Comparison of ENCODE assay signal across 9 cellular contexts in the genomic region with DNA sequence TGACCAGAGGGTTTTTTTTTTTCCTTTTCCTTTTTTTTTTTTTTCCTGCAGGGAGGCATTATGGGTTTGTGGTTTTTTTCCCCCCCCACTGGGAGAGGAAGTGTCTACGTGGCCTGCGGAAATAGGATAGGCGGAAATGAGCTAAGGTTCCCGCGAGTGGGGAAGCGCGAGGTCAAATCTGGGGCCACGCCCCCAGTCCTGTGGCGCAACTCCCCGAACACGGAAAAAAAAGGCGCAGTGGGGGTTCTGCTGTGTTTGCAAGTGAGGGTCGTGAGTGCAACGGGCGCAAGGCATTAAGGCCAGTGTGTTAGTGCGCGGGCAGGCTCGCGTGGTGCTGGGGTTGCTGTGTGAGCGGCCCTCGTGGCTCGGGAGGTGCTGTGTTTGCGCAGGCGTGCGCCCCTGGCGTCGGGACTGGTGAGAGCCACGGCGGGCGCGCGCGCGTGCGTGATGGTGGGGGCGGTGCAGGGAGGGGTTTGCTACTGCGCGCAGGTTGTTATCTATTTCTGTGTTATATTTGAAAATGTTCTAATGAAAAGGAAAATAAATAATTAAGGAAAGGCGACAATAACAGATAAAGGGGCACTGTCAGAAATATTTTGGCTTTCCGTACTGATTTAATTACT. TPM values are rescaled to one million over a fixed set of nuclear protein-coding genes. Genes with fewer than 3 reads are reported as not detected.
A peak's percentile ranks its signal among the peaks of the same experiment; 100 is the strongest.
DNase-seq lines count a peak whose midpoint lies in the region; ATAC-seq and TF ChIP-seq lines count a peak whose summit lies in the region.
"Had no signal": no experiment of that assay in that cellular context is flagged by ENCODE, and none has a peak within 500 bp of the region (broad histone marks: within the 10 kb centered on the region; RNA-seq: fewer than 3 reads in every experiment).

No MANE protein-coding gene starts in this region.

- DNase-seq in BE2C (peak; percentile 89), NCI-H510A treated with DMSO at 0.1 percent for 48 hours (lab: John Stamatoyannopoulos, UW) (peak; percentile 61), mesenteric fat pad (ENCODE audit: low spot score) (peak; percentile 93)
- peak; percentile 89 for DNase-seq in activated CD4-positive, alpha-beta memory T cell treated with anti-CD3 and anti-CD28 coated beads for 36 hours
- DNase-seq in effector memory CD4-positive, alpha-beta T cell = peak; percentile 70 to 82 (median 76)
- peak; percentile 75 for DNase-seq in stimulated activated CD8-positive, alpha-beta memory T cell treated with anti-CD3 and anti-CD28 coated beads, Interleukin-12 subunit alpha, Interleukin-12 subunit beta, amount 100 ng/mL, for 4 hours (ENCODE audit: low read depth)

- H3K27ac ChIP-seq in effector memory CD4-positive, alpha-beta T cell (ENCODE audit: insufficient read depth, low read length, poor library complexity, severe bottlenecking) = peak overlapping the region; percentile 91

- no peaks in the 10 kb centered on the region for H3K27me3 ChIP-seq in BE2C
- no peaks in the 10 kb centered on the region for H3K27me3 ChIP-seq in effector memory CD4-positive, alpha-beta T cell (replicated peaks; ENCODE audit: control insufficient read depth, insufficient read depth, low read length, poor library complexity, severe bottlenecking)

- no peaks in the 10 kb centered on the region for H3K9me3 Mint-ChIP-seq in activated CD4-positive, alpha-beta memory T cell treated with anti-CD3 and anti-CD28 coated beads for 36 hours

- no peak overlapping the region for H3K4me3 Mint-ChIP-seq in activated CD4-positive, alpha-beta memory T cell treated with anti-CD3 and anti-CD28 coated beads for 36 hours

- ATAC-seq in GM19043 (IDR thresholded peaks at IDR 0.05; ENCODE audit: low read depth, unreplicated experiment) = peak; percentile 45
- peak; percentile 55 for ATAC-seq in HG03280 (IDR thresholded peaks at IDR 0.05; ENCODE audit: unreplicated experiment)

- CTCF ChIA-PET in activated CD4-positive, alpha-beta memory T cell treated with anti-CD3 and anti-CD28 coated beads for 36 hours (lab: Charles Lee) = interaction anchor here (0.6 kb wide), 1 partner anchor 306 kb away, joined by 3 read pairs; no protein-coding TSS in a partner anchor

- H3K36me3 Mint-ChIP-seq in activated CD4-positive, alpha-beta memory T cell treated with anti-CD3 and anti-CD28 coated beads for 36 hours = peaks cover 16% of the 10 kb centered on the region

- peaks cover 23% of the 10 kb centered on the region for H3K36me3 ChIP-seq in BE2C
- H3K36me3 ChIP-seq in effector memory CD4-positive, alpha-beta T cell (ENCODE audit: control insufficient read depth, insufficient read depth, low read length) = peaks cover 14% of the 10 kb centered on the region

- no peak overlapping the region for H3K27ac Mint-ChIP-seq in activated CD4-positive, alpha-beta memory T cell treated with anti-CD3 and anti-CD28 coated beads for 36 hours

- no peaks in the 10 kb centered on the region for H3K27me3 Mint-ChIP-seq in activated CD4-positive, alpha-beta memory T cell treated with anti-CD3 and anti-CD28 coated beads for 36 hours

- no peaks in the 10 kb centered on the region for H3K9me3 ChIP-seq in BE2C
- no peaks in the 10 kb centered on the region for H3K9me3 ChIP-seq in effector memory CD4-positive, alpha-beta T cell (ENCODE audit: control insufficient read depth, low read length)

- peaks cover 9% of the 10 kb centered on the region for H3K4me1 Mint-ChIP-seq in activated CD4-positive, alpha-beta memory T cell treated with anti-CD3 and anti-CD28 coated beads for 36 hours (ENCODE audit: low read depth)

- intact Hi-C loops in activated CD4-positive, alpha-beta memory T cell treated with anti-CD3 and anti-CD28 coated beads for 36 hours (cut with micrococcal nuclease) = loop anchor here (2.0 to 10.0 kb wide), 6 partner anchors 132 to 1032 kb away; partner anchors contain the start of genes BEX2, GPRASP1, RAB9B and ZCCHC18

- H3K4me3 ChIP-seq in BE2C (ENCODE audit: low read depth, low read length) = peak overlapping the region; percentile 78
- H3K4me3 ChIP-seq in effector memory CD4-positive, alpha-beta T cell (ENCODE audit: insufficient read depth, low read depth, low read length, poor library complexity, severe bottlenecking) = peak overlapping the region; percentile 59

- no peaks in the 10 kb centered on the region for H3K4me1 ChIP-seq in BE2C
- no peaks in the 10 kb centered on the region for H3K4me1 ChIP-seq in effector memory CD4-positive, alpha-beta T cell (ENCODE audit: control insufficient read depth, insufficient read depth, low read length, poor library complexity, severe bottlenecking)

- peak; percentile 38 for TF ChIP-seq CTCF in BE2C (IDR thresholded peaks at IDR 0.05; ENCODE audit: low read depth, low read length)

- POLR2A ChIA-PET in activated CD4-positive, alpha-beta memory T cell treated with anti-CD3 and anti-CD28 coated beads for 36 hours (lab: Charles Lee) = interaction anchor here (0.7 kb wide), 1 partner anchor 473 kb away, joined by 6 read pairs; no protein-coding TSS in a partner anchor

RNA-seq across cellular contexts. Expression of gene MORF4L2, which starts 0.7 kb away (rescaled TPM):
- polyA plus RNA-seq in BE2C (2012; ENCODE audit: insufficient read depth, insufficient read length, low read depth) = 165 TPM
- 100 to 1,000 TPM; 184 to 191 TPM for total RNA-seq in activated CD4-positive, alpha-beta memory T cell treated with anti-CD3 and anti-CD28 coated beads for 36 hours
- total RNA-seq in mesenteric fat pad = 268 TPM

RNA-seq across cellular contexts. Expression of gene TMEM31, which starts 23.5 kb away (rescaled TPM):
- polyA plus RNA-seq in BE2C (2012; ENCODE audit: insufficient read depth, insufficient read length, low read depth) = 2.7 TPM
- total RNA-seq in activated CD4-positive, alpha-beta memory T cell treated with anti-CD3 and anti-CD28 coated beads for 36 hours = under 1 TPM; 0.44 to 0.52 TPM
- not detected for total RNA-seq in mesenteric fat pad
- total RNA-seq: T-helper 1 cell treated with Interleukin-12 subunit alpha and Interleukin-12 subunit beta and Interleukin-4 antibody, amounts not matched to agents 30 ng/mL and 1 ng/mL, for 36 hours had no signal

RNA-seq across cellular contexts. Expression of gene TCEAL1, which starts 58.4 kb away (rescaled TPM):
- 19.4 TPM for polyA plus RNA-seq in BE2C (2012; ENCODE audit: insufficient read depth, insufficient read length, low read depth)
- 1 to 10 TPM; 7.8 to 8.4 TPM for total RNA-seq in activated CD4-positive, alpha-beta memory T cell treated with anti-CD3 and anti-CD28 coated beads for 36 hours
- total RNA-seq in mesenteric fat pad = 22.3 TPM

Comparison
In these comparisons a context has a peak if more than half of its experiments do, and no peak if none do; other contexts are left out.
1. Peak in every context shown above with its lines: DNase-seq, ATAC-seq, H3K4me3 ChIP-seq and H3K27ac ChIP-seq.